ENCODE assay signal across 24 cellular contexts in the genomic region with DNA sequence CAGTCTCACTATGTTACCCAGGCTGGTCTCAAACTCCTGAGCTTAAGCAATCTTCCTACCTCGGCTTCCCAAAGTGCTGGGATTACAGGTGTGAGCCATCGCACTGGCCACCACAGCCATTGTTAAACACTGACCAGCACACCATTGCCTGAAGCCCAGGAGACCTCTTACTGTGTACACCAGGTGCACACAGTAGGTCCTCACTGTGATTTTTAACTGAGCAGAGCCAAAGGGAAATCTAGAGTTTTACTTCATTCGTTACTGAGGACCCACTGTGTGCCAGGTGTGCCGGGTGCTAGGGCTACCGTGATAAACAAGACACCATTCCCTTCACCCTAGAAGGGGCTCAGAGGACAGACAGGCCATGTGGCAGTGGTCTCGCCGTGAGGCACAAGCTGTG.
"Had no signal": no experiment of that assay in that cellular context is flagged by ENCODE, and none has a peak within 500 bp of the region (broad histone marks: within the 10 kb centered on the region; RNA-seq: fewer than 3 reads in every experiment).

No MANE protein-coding gene starts in this region.

- H3K36me3 ChIP-seq: adrenal gland had no signal

- DNase-seq: activated CD4-positive, alpha-beta T cell treated with anti-CD3 and anti-CD28 coated beads for 4 hours; activated CD8-positive, alpha-beta memory T cell treated with anti-CD3 and anti-CD28 coated beads, Interleukin-2, amount 50 U/mL, for 4 hours; activated CD8-positive, alpha-beta T cell treated with anti-CD3 and anti-CD28 coated beads for 36 hours; activated naive CD4-positive, alpha-beta T cell treated with anti-CD3 and anti-CD28 coated beads, Interleukin-2, amount 50 U/mL, for 16 hours; activated naive CD8-positive, alpha-beta T cell treated with anti-CD3 and anti-CD28 coated beads, Interleukin-2, amount 10 ng/mL, durations not matched to agents 7 days and 5 days; activated T-cell treated with anti-CD3 and anti-CD28 coated beads, Interleukin-2, amount 50 U/mL, for 72 hours; adrenal gland; anterior cingulate cortex; central memory CD4-positive, alpha-beta T cell; KG1; MV-4-11; NCI-H1105; NCI-H1436; NCI-H1694 treated with DMSO at 0.1 percent for 48 hours; NCI-H2029 treated with DMSO at 0.1 percent for 48 hours; NCI-H345; NCI-H510A treated with DMSO at 0.1 percent for 48 hours; NCI-H69; NK-92 treated with Interleukin-12 subunit alpha and Interleukin-12 subunit beta, amount 100 ng/mL, for 24 hours; OCI-M1; RPMI8226; SHP77 treated with DMSO at 0.1 percent for 48 hours had no signal

- ATAC-seq: activated CD4-positive, CD25-positive, alpha-beta regulatory T cell treated with anti-CD3 and anti-CD28 coated beads, Interleukin-2, amount 50 U/mL, for 24 hours; activated CD8-positive, alpha-beta T cell treated with anti-CD3 and anti-CD28 coated beads for 36 hours; activated T-cell treated with anti-CD3 and anti-CD28 coated beads, Interleukin-2, amount 50 U/mL, for 72 hours; Panc1 had no signal

- H3K4me3 ChIP-seq: adrenal gland had no signal

- H3K27ac ChIP-seq: adrenal gland had no signal

- H3K9me3 ChIP-seq: adrenal gland had no signal
